In genomic region chr9:86102626-86103025, GRCh38 we compare ENCODE assay signal across 18 cellular contexts. TPM values are rescaled to one million over a fixed set of nuclear protein-coding genes. Genes with fewer than 3 reads are reported as not detected.
A peak's percentile ranks its signal among the peaks of the same experiment; 100 is the strongest.
DNase-seq lines count a peak whose midpoint lies in the region; ATAC-seq and TF ChIP-seq lines count a peak whose summit lies in the region.
"Had no signal": no experiment of that assay in that cellular context is flagged by ENCODE, and none has a peak within 500 bp of the region (broad histone marks: within the 10 kb centered on the region; RNA-seq: fewer than 3 reads in every experiment).

No MANE protein-coding gene starts in this region.

- H3K4me3 ChIP-seq in endodermal cell (ENCODE audit: low read length) (no peak overlapping the region), trophoblast cell (ENCODE audit: low read depth, low read length) (no peak overlapping the region), brain microvascular endothelial cell (ENCODE audit: low read depth, low read length) (no peak overlapping the region)
- H3K4me3 ChIP-seq: BLaER1 had no signal

- no peak overlapping the region for H2BK5ac ChIP-seq in trophoblast cell (ENCODE audit: low read depth, low read length, poor library complexity)

- DNase-seq in endodermal cell (no peak), neural crest cell (ENCODE audit: low read depth, low spot score) (no peak), trophoblast cell (peak; percentile 52 to 65), brain microvascular endothelial cell (no peak), MV-4-11 (lab: John Stamatoyannopoulos, UW) (no peak)
- DNase-seq: 8988T; ACHN; BE2C; C1 segment of cervical spinal cord; CD4-positive, alpha-beta memory T cell; CD4-positive, CD25-positive, alpha-beta regulatory T cell; CD8-positive, alpha-beta memory T cell; COR-L47; DMS79 treated with DMSO at 0.1 percent for 48 hours; GF-D8 had no signal

- no peaks in the 10 kb centered on the region for H3K36me3 ChIP-seq in endodermal cell (ENCODE audit: control insufficient read depth, insufficient read depth, low read length)
- no peaks in the 10 kb centered on the region for H3K36me3 ChIP-seq in trophoblast cell (ENCODE audit: control insufficient read depth in 1 of 2, insufficient read depth in 2 of 2, low read length in 2 of 2)
- no peaks in the 10 kb centered on the region for H3K36me3 ChIP-seq in brain microvascular endothelial cell (replicated peaks)
- H3K36me3 ChIP-seq: BE2C, BLaER1 had no signal

- H3K79me1 ChIP-seq in trophoblast cell (ENCODE audit: low read length), result peaks cover 7% of the 10 kb centered on the region

- H3K9ac ChIP-seq in endodermal cell (ENCODE audit: extremely low read depth, low read length, poor library complexity, severe bottlenecking) (no peak overlapping the region), trophoblast cell (ENCODE audit: low read length) (no peak overlapping the region)
- H3K9ac ChIP-seq: BLaER1 had no signal

- H4K91ac ChIP-seq in trophoblast cell (ENCODE audit: low read depth, low read length), result no peak overlapping the region

- peak; percentile 37 for TF ChIP-seq CTCF in endodermal cell (conservative IDR thresholded peaks at IDR 0.05)
- TF ChIP-seq CTCF in neural crest cell (conservative IDR thresholded peaks at IDR 0.05), result no peak
- no peak for TF ChIP-seq CTCF in brain microvascular endothelial cell (IDR thresholded peaks at IDR 0.05; ENCODE audit: low read depth, low read length, missing control alignments)

- H3K27me3 Mint-ChIP-seq in endodermal cell (ENCODE audit: insufficient read depth), result peaks cover 45% of the 10 kb centered on the region
- H3K27me3 Mint-ChIP-seq in neural crest cell (ENCODE audit: low read depth), result no peaks in the 10 kb centered on the region

- H3K4me1 ChIP-seq in endodermal cell (ENCODE audit: control insufficient read depth, insufficient read depth, low read length) (no peaks in the 10 kb centered on the region), trophoblast cell (ENCODE audit: control insufficient read depth in 1 of 2, insufficient read depth in 2 of 2, low read length in 2 of 2) (peaks cover 2 to 4% of the 10 kb centered on the region in 2 experiments)

- in situ Hi-C loops in brain microvascular endothelial cell (cut with HindIII; ENCODE audit: low pct_ligation_motif_present, low sequenced_read_pairs), result no loop called here

- H3K27ac Mint-ChIP-seq in endodermal cell (no peak overlapping the region), neural crest cell (ENCODE audit: unreplicated experiment) (no peak overlapping the region)
- H3K27ac Mint-ChIP-seq: CD4-positive, alpha-beta memory T cell; CD4-positive, CD25-positive, alpha-beta regulatory T cell had no signal

- H2BK12ac ChIP-seq in trophoblast cell (ENCODE audit: low read length), result no peak overlapping the region

- H3K4me3 Mint-ChIP-seq in endodermal cell (no peak overlapping the region), neural crest cell (peak overlapping the region; percentile 63)
- H3K4me3 Mint-ChIP-seq: CD14-positive monocyte; CD4-positive, alpha-beta memory T cell; CD4-positive, CD25-positive, alpha-beta regulatory T cell had no signal

- no peak overlapping the region for H3K27ac ChIP-seq in endodermal cell (ENCODE audit: low read depth, low read length)
- H3K27ac ChIP-seq in trophoblast cell (ENCODE audit: low read depth, low read length), result no peak overlapping the region
- no peak overlapping the region for H3K27ac ChIP-seq in brain microvascular endothelial cell
- H3K27ac ChIP-seq: BLaER1 had no signal

- H2BK120ac ChIP-seq in trophoblast cell (ENCODE audit: insufficient read depth, low read length, poor library complexity), result no peak overlapping the region

- no peak for ATAC-seq in HG03159 (IDR thresholded peaks at IDR 0.05; ENCODE audit: unreplicated experiment)

- no peak overlapping the region for H3K23ac ChIP-seq in trophoblast cell (ENCODE audit: low read length)

- H3K9me3 Mint-ChIP-seq in endodermal cell (no peaks in the 10 kb centered on the region), neural crest cell (no peaks in the 10 kb centered on the region)

- H3K4me1 Mint-ChIP-seq in endodermal cell (peaks cover 14% of the 10 kb centered on the region), neural crest cell (peaks cover 17% of the 10 kb centered on the region)

- H3K36me3 Mint-ChIP-seq in endodermal cell (ENCODE audit: low read depth) (no peaks in the 10 kb centered on the region), neural crest cell (ENCODE audit: low read depth) (no peaks in the 10 kb centered on the region)
- H3K36me3 Mint-ChIP-seq: CD4-positive, CD25-positive, alpha-beta regulatory T cell had no signal

- no peak overlapping the region for H3K14ac ChIP-seq in trophoblast cell (ENCODE audit: low read length)

- no peak overlapping the region for H4K12ac ChIP-seq in trophoblast cell (ENCODE audit: low read depth, low read length)

- WGBS in endodermal cell (ENCODE audit: insufficient coverage in 1 of 2, insufficient read length in 1 of 2), 2 experiments, result 96% methylated on average over 3 of the region's 3 CpGs
- WGBS in trophoblast cell (ENCODE audit: extremely low coverage, insufficient coverage, insufficient read length), result no CpG with 5 or more reads among the region's 3 CpGs

- H3K79me2 ChIP-seq in trophoblast cell (ENCODE audit: control insufficient read depth, insufficient read depth, low read length, poor library complexity), result peaks cover 10% of the 10 kb centered on the region

- H3K4ac ChIP-seq in trophoblast cell (ENCODE audit: low read depth, low read length), result no peak overlapping the region

- no peaks in the 10 kb centered on the region for H3K9me3 ChIP-seq in endodermal cell (ENCODE audit: control insufficient read depth, low read length)
- no peaks in the 10 kb centered on the region for H3K9me3 ChIP-seq in trophoblast cell (ENCODE audit: insufficient read depth, low read depth, low read length)
- H3K9me3 ChIP-seq: BE2C, BLaER1 had no signal

- no peak overlapping the region for H2AFZ ChIP-seq in trophoblast cell (ENCODE audit: insufficient read depth, low read length, poor library complexity)

- H2AK5ac ChIP-seq in trophoblast cell (ENCODE audit: low read length), result no peak overlapping the region

- peaks cover 24% of the 10 kb centered on the region for H3K27me3 ChIP-seq in endodermal cell (ENCODE audit: control insufficient read depth, insufficient read depth, low read length, poor library complexity, severe bottlenecking)
- H3K27me3 ChIP-seq in trophoblast cell (ENCODE audit: insufficient read depth, low read length), result no peaks in the 10 kb centered on the region
- no peaks in the 10 kb centered on the region for H3K27me3 ChIP-seq in brain microvascular endothelial cell (replicated peaks)
- H3K27me3 ChIP-seq: BE2C, BLaER1 had no signal

- H4K8ac ChIP-seq in trophoblast cell (ENCODE audit: low read depth, low read length), result no peak overlapping the region

- H3K4me2 ChIP-seq in trophoblast cell (ENCODE audit: low read length), result no peak overlapping the region
- H3K4me2 ChIP-seq: BLaER1 had no signal

- H3K18ac ChIP-seq in trophoblast cell (ENCODE audit: low read length), result no peak overlapping the region

RNA-seq across cellular contexts. Expression of gene GOLM1, which starts 3.3 kb away (rescaled TPM):
- total RNA-seq in endodermal cell (10 to 100 TPM; 64.5 to 66.4 TPM), neural crest cell (105 and 111 TPM in 2 replicates)
- 95.7 TPM for polyA plus RNA-seq in endodermal cell (2013, experiment 1 of 2)
- 89.0 TPM for polyA plus RNA-seq in endodermal cell (2013, experiment 2 of 2)
- polyA plus RNA-seq in trophoblast cell (2013), result 48.3 and 51.8 TPM in 2 replicates
- total RNA-seq: CD4-positive, alpha-beta memory T cell had no signal

Comparison
In these comparisons a context has a peak if more than half of its experiments do, and no peak if none do; other contexts are left out.
1. DNase-seq: peak in trophoblast cell (2 of 2); none in endodermal cell (single experiment), neural crest cell (single experiment), brain microvascular endothelial cell (single experiment) and MV-4-11 (single experiment).